Comparison of ENCODE assay signal across 23 cellular contexts in the genomic region with DNA sequence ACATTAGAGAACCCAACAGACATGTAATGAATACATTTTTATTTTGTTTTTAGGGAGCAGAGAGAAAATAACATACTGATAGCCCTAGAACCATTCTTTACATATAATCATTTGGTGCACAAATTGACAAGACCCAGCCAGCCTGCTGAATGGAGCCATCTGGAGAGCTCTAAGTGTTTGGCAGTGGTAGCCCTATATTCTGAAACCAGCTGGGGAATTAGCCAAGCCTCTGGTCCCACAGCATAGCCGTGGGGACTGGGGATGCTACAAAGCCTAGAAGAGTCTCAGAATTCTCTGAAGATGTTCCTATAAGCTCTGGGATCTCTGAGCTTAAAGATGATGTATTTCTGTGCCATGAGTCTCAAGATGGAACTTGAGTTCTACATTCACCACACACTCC.
"Had no signal": no experiment of that assay in that cellular context is flagged by ENCODE, and none has a peak within 500 bp of the region (broad histone marks: within the 10 kb centered on the region; RNA-seq: fewer than 3 reads in every experiment).

No MANE protein-coding gene starts in this region.

- H3K4me1 ChIP-seq: esophagus muscularis mucosa, heart right ventricle, left lung, psoas muscle, spleen, suprapubic skin had no signal

- H3K36me3 ChIP-seq: esophagus muscularis mucosa, heart right ventricle, left lung, ovary, sigmoid colon, spleen, suprapubic skin had no signal

- H3K27me3 ChIP-seq: esophagus muscularis mucosa, heart right ventricle, left lung, ovary, sigmoid colon, spleen, suprapubic skin had no signal

- H3K4me3 ChIP-seq: coronary artery, esophagus muscularis mucosa, heart right ventricle, left lung, ovary, psoas muscle, sigmoid colon, skin epidermis, spleen, suprapubic skin had no signal

- H3K27ac ChIP-seq: coronary artery, esophagus muscularis mucosa, heart right ventricle, left lung, ovary, psoas muscle, sigmoid colon, skin epidermis, spleen, suprapubic skin had no signal

- ATAC-seq: heart right ventricle; left cardiac atrium; left lung; natural killer cell; psoas muscle; right cardiac atrium; stimulated activated naive B cell treated with anti-CD40 and anti-IgM and Interleukin-4, amounts not matched to agents 10 μg/mL and 1 μg/mL and 100 μg/mL, for 72 hours had no signal

- H3K9me3 ChIP-seq: esophagus muscularis mucosa, heart right ventricle, left lung, ovary, psoas muscle, sigmoid colon, spleen, suprapubic skin had no signal

- DNase-seq: effector CD4-positive, alpha-beta T cell; endodermal cell; foreskin melanocyte; glutamatergic neuron; heart right ventricle; hippocampal formation; left cardiac atrium; left lung; mesenchymal stem cell; natural killer cell; occipital lobe; ovary; psoas muscle; right cardiac atrium; sigmoid colon; spleen; stimulated activated CD4-positive, alpha-beta T cell treated with anti-CD3 and anti-CD28 coated beads, Interleukin-15, amount 100 ng/mL, for 24 hours; stimulated activated CD4-positive, alpha-beta T cell treated with anti-CD3 and anti-CD28 coated beads, Interleukin-2, amount 100 ng/mL, for 48 hours; stimulated activated naive B cell treated with anti-CD40 and anti-IgM and Interleukin-4, amounts not matched to agents 10 μg/mL and 1 μg/mL and 100 μg/mL, for 72 hours had no signal
